ENCODE assay signal across 10 cellular contexts in the genomic region with DNA sequence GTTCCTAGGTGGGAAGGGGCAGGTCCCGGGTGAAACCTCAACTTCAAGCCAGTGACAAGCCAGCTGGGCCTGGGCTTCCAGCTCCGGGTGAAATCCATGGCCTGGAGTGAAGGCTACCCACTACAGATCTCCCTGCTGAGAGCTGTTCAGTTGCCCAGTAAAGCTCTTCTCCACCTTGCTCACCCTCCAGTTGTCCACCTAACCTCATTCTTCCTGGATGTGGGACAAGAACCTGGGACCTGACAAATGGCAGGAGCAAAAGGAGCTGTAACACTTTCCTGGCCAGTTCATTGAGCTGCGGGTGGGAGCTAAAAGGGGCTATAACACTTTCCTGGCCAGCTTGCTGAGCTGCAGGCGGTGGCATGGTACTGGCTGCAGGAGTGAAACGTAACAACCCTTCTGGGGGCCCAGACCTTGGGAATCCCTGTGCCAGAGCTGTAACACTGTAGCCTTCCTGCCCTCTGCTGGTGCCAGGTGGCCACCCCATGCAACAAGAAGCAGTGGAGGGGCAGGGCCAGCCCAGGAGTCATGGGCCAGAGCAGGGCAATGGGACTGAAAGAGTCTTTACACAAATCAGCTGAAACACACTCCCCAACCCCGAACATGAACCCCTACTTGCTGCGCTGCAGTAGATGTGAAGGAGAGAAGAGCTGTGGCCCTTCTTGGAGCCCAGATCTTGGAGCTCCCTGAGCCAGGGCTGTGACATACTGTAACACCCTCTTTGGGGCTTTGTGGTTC. TPM values are rescaled to one million over a fixed set of nuclear protein-coding genes. Genes with fewer than 3 reads are reported as not detected.
A peak's percentile ranks its signal among the peaks of the same experiment; 100 is the strongest.
DNase-seq lines count a peak whose midpoint lies in the region; ATAC-seq and TF ChIP-seq lines count a peak whose summit lies in the region.
"Had no signal": no experiment of that assay in that cellular context is flagged by ENCODE, and none has a peak within 500 bp of the region (broad histone marks: within the 10 kb centered on the region; RNA-seq: fewer than 3 reads in every experiment).

No MANE protein-coding gene starts in this region.

- peaks cover 0 to 18% (median 7%) of the 10 kb centered on the region in 5 donors for H3K27me3 Mint-ChIP-seq in naive thymus-derived CD4-positive, alpha-beta T cell

- H4K20me1 ChIP-seq in PC-3 (ENCODE audit: low read length), result no peaks in the 10 kb centered on the region

- H3K4me3 ChIP-seq in PC-3 (ENCODE audit: low read length) (no peak overlapping the region), tibial artery (no peak overlapping the region)
- no peak overlapping the region for H3K4me3 ChIP-seq in naive thymus-derived CD4-positive, alpha-beta T cell (ENCODE audit: low read length)
- H3K4me3 ChIP-seq: colonic mucosa had no signal

- peak overlapping the region in 1 of 9 donors; percentile 44 for H3K27ac Mint-ChIP-seq in naive thymus-derived CD4-positive, alpha-beta T cell

- no peak overlapping the region for H3K27ac ChIP-seq in PC-3 (ENCODE audit: low read length)
- H3K27ac ChIP-seq in naive thymus-derived CD4-positive, alpha-beta T cell (ENCODE audit: low read depth, low read length), result no peak overlapping the region
- no peak overlapping the region for H3K27ac ChIP-seq in tibial artery
- H3K27ac ChIP-seq: colonic mucosa had no signal

- POLR2A ChIA-PET in PC-3 (lab: Charles Lee; ENCODE audit: unreplicated experiment), result interaction anchor here (0.6 kb wide), 1 partner anchor 101 kb away, joined by 3 read pairs; no protein-coding TSS in a partner anchor
- POLR2A ChIA-PET in naive thymus-derived CD4-positive, alpha-beta T cell (lab: Charles Lee), result interaction anchor here (0.5 to 2.2 kb wide), 3 partner anchors 27 to 169 kb away, joined by 3 to 5 read pairs (median 3); partner anchors contain the start of gene NCOA7

- no peaks in the 10 kb centered on the region for H3K9me2 ChIP-seq in PC-3 (replicated peaks; ENCODE audit: low read length)

- DNase-seq in 8988T, result peak; percentile 46
- peak; percentile 23 for DNase-seq in PC-3
- peak; percentile 22 for DNase-seq in fibroblast of gingiva (ENCODE audit: low read depth)
- no peak for DNase-seq in amniotic stem cell (lab: John Stamatoyannopoulos, UW)
- no peak for DNase-seq in naive thymus-derived CD4-positive, alpha-beta T cell
- DNase-seq in tibial artery, result no peak

- no peak overlapping the region for H3K4me3 Mint-ChIP-seq in naive thymus-derived CD4-positive, alpha-beta T cell

- H3K27me3 ChIP-seq in PC-3 (ENCODE audit: low read length) (no peaks in the 10 kb centered on the region), tibial artery (no peaks in the 10 kb centered on the region)
- H3K27me3 ChIP-seq in naive thymus-derived CD4-positive, alpha-beta T cell (ENCODE audit: control insufficient read depth in 2 of 2, insufficient read depth in 2 of 2, low read length in 2 of 2), result no peaks in the 10 kb centered on the region
- H3K27me3 ChIP-seq: colonic mucosa had no signal

- no peaks in the 10 kb centered on the region for H3K9me3 ChIP-seq in PC-3 (ENCODE audit: low read length)
- H3K9me3 ChIP-seq in naive thymus-derived CD4-positive, alpha-beta T cell (ENCODE audit: control insufficient read depth in 2 of 3, low read length in 3 of 3), result no peaks in the 10 kb centered on the region
- no peaks in the 10 kb centered on the region for H3K9me3 ChIP-seq in tibial artery
- H3K9me3 ChIP-seq: colonic mucosa had no signal

- BruUV-seq in PC-3 (replicated peaks; lab: Mats Ljungman, UMichigan), result no TSS peak

- peak; percentile 6; the same call in 1 of the 2 replicates for ATAC-seq in PC-3
- ATAC-seq in naive thymus-derived CD4-positive, alpha-beta T cell, result no peak
- no peak for ATAC-seq in GM21723 (IDR thresholded peaks at IDR 0.05; ENCODE audit: unreplicated experiment)
- ATAC-seq: right cardiac atrium had no signal

- H3K36me3 Mint-ChIP-seq in naive thymus-derived CD4-positive, alpha-beta T cell, result peaks cover 0 to 1% (median 0%) of the 10 kb centered on the region in 5 donors

- H3K4me2 ChIP-seq in PC-3 (ENCODE audit: low read length), result no peak overlapping the region

- H3K36me3 ChIP-seq in PC-3 (ENCODE audit: low read depth, low read length) (no peaks in the 10 kb centered on the region), tibial artery (no peaks in the 10 kb centered on the region)
- peaks cover 0 to 5% (median 0%) of the 10 kb centered on the region in 3 experiments for H3K36me3 ChIP-seq in naive thymus-derived CD4-positive, alpha-beta T cell (ENCODE audit: control insufficient read depth in 2 of 3, insufficient read depth in 3 of 3, low read length in 3 of 3)
- H3K36me3 ChIP-seq: colonic mucosa had no signal

- H3K4me1 ChIP-seq in PC-3 (ENCODE audit: insufficient read depth, low read length) (peaks cover 14% of the 10 kb centered on the region; the same call in 1 of the 2 replicates), tibial artery (peaks cover 0 to 13% (median 4%) of the 10 kb centered on the region in 4 donors)
- H3K4me1 ChIP-seq in naive thymus-derived CD4-positive, alpha-beta T cell (ENCODE audit: control insufficient read depth in 2 of 2, insufficient read depth in 2 of 2, low read length in 2 of 2), result peaks cover 6 to 13% of the 10 kb centered on the region in 2 donors
- H3K4me1 ChIP-seq: colonic mucosa had no signal

- H3K4me1 Mint-ChIP-seq in naive thymus-derived CD4-positive, alpha-beta T cell, result peaks cover 0 to 12% (median 4%) of the 10 kb centered on the region in 7 donors

- CTCF ChIA-PET in PC-3 (lab: Charles Lee), result interaction anchor here (1.7 kb wide), 1 partner anchor 161 kb away, joined by 4 read pairs; no protein-coding TSS in a partner anchor
- CTCF ChIA-PET in naive thymus-derived CD4-positive, alpha-beta T cell (lab: Charles Lee), result interaction anchor here (0.9 to 1.0 kb wide), 2 partner anchors 47 to 162 kb away, joined by 3 to 4 read pairs; partner anchors contain the start of gene NCOA7

- peak; percentile 58 for TF ChIP-seq CTCF in GM12873 (IDR thresholded peaks at IDR 0.05; ENCODE audit: insufficient read depth, low read depth, low read length, missing control alignments)
- TF ChIP-seq CTCF in PC-3 (conservative IDR thresholded peaks at IDR 0.05; ENCODE audit: low read depth, low read length), result peak; percentile 39
- TF ChIP-seq CTCF in tibial artery (IDR thresholded peaks at IDR 0.05), result no peak

- intact Hi-C loops in PC-3 (cut with micrococcal nuclease) (loop anchor here (1.0 to 5.0 kb wide), 2 partner anchors 36 to 169 kb away; no protein-coding TSS in a partner anchor), tibial artery (cut with DNase I; ENCODE audit: low total_unique reads) (no loop called here)
- intact Hi-C loops in naive thymus-derived CD4-positive, alpha-beta T cell (cut with micrococcal nuclease), result no loop called here

- H3K9me3 Mint-ChIP-seq in naive thymus-derived CD4-positive, alpha-beta T cell, result no peaks in the 10 kb centered on the region

- 0 out of 2 replicates have a peak overlapping the region, but pooled peaks have one; percentile 13 for H2AFZ ChIP-seq in PC-3 (ENCODE audit: low read length)

- H3F3A ChIP-seq in PC-3 (ENCODE audit: low read length, unreplicated experiment), result no peaks in the 10 kb centered on the region

- H3K9ac ChIP-seq in PC-3 (ENCODE audit: low read length), result no peak overlapping the region

- peaks cover 9% of the 10 kb centered on the region for H3K79me2 ChIP-seq in PC-3 (ENCODE audit: low read length)

RNA-seq across cellular contexts. Expression of gene HINT3, which starts 3.6 kb away (rescaled TPM):
- 7.8 and 8.0 TPM in 2 replicates for total RNA-seq in PC-3 (2014; rRNA removed)
- total RNA-seq in naive thymus-derived CD4-positive, alpha-beta T cell, result 10 to 100 TPM in 2 of 5 experiments, 1 to 10 TPM in 3; 7.7 to 12.4 (median 9.5) TPM
- 10 to 100 TPM in 1 of 2 donors, 1 to 10 TPM in 1; 7.8 to 11.0 TPM for polyA plus RNA-seq in naive thymus-derived CD4-positive, alpha-beta T cell

RNA-seq across cellular contexts. Expression of gene TRMT11, which starts 33.4 kb away (rescaled TPM):
- 17.9 and 23.5 TPM in 2 replicates for total RNA-seq in PC-3 (2014; rRNA removed)
- 10 to 100 TPM; 13.6 to 34.1 (median 20.1) TPM for total RNA-seq in naive thymus-derived CD4-positive, alpha-beta T cell
- 10 to 100 TPM; 12.4 to 14.3 TPM for polyA plus RNA-seq in naive thymus-derived CD4-positive, alpha-beta T cell

Comparison
In these comparisons a context has a peak if more than half of its experiments do, and no peak if none do; other contexts are left out.
1. DNase-seq: peak in 8988T (single experiment), PC-3 (single experiment) and fibroblast of gingiva (single experiment); none in amniotic stem cell (single experiment), naive thymus-derived CD4-positive, alpha-beta T cell (0 of 9) and tibial artery (0 of 2).
2. CTCF ChIP-seq: peak in GM12873 (single experiment) and PC-3 (single experiment); none in tibial artery (0 of 2).